18 cellular contexts compared by ENCODE assay signal in genomic region chr4:103024996-103025395, GRCh38. TPM values are rescaled to one million over a fixed set of nuclear protein-coding genes. Genes with fewer than 3 reads are reported as not detected.
DNase-seq lines count a peak whose midpoint lies in the region; ATAC-seq, FAIRE-seq and TF ChIP-seq lines count a peak whose summit lies in the region.
"Had no signal": no experiment of that assay in that cellular context is flagged by ENCODE, and none has a peak within 500 bp of the region (broad histone marks: within the 10 kb centered on the region; RNA-seq: fewer than 3 reads in every experiment).

No MANE protein-coding gene starts in this region.

- CTCF ChIA-PET in HepG2 (lab: Yijun Ruan, JAX; ENCODE audit: low intra/inter-chr PET ratio, low total read pairs), result no interaction called here

- no TSS peak for BruUV-seq in HepG2 (replicated peaks; lab: Mats Ljungman, UMichigan)

- no peak for TF ChIP-seq CTCF in HepG2 (CRISPR knock-in tag; IDR thresholded peaks at IDR 0.05)
- no peak for TF ChIP-seq CTCF in right lobe of liver (IDR thresholded peaks at IDR 0.05)

- POLR2A ChIA-PET in HepG2 (lab: Yijun Ruan, JAX), result no interaction called here

- DNase-seq in HepG2 (ENCODE audit: low spot score), result no peak
- DNase-seq in right lobe of liver, result no peak
- DNase-seq in GM19239 (ENCODE audit: insufficient read length, low spot score), result no peak
- no peak for DNase-seq in cerebellar cortex (ENCODE audit: low spot score)
- DNase-seq: 8988T; AML-193; Caco-2; Calu3; CD4-positive, alpha-beta T cell; CD8-positive, alpha-beta T cell; DMS79 treated with DMSO at 0.1 percent for 48 hours; GF-D8 had no signal

- in situ Hi-C loops in HepG2 (cut with HindIII; ENCODE audit: extremely low pct_ligation_motif_present, low pct_unique_long_range_greater_than_20kb), result no loop called here

- TF ChIP-seq EP300 in HepG2 (IDR thresholded peaks at IDR 0.05; ENCODE audit: low read depth in 2 of 2, low read length in 2 of 2) (no peak), HepG2 (CRISPR knock-in tag; IDR thresholded peaks at IDR 0.05; ENCODE audit: borderline replicate concordance) (no peak)

- no peaks in the 10 kb centered on the region for H4K20me1 ChIP-seq in HepG2 (ENCODE audit: insufficient read depth, low read length)
- H4K20me1 ChIP-seq: BLaER1 treated with 17β-estradiol and CSF1 and Interleukin-3, amounts not matched to agents 10 nM and 100 nM had no signal

- H3K27me3 ChIP-seq in HepG2 (ENCODE audit: control insufficient read depth in 1 of 2, insufficient read depth in 2 of 2, low read length in 2 of 2), result no peaks in the 10 kb centered on the region
- no peaks in the 10 kb centered on the region for H3K27me3 ChIP-seq in right lobe of liver
- H3K27me3 ChIP-seq: BLaER1 treated with 17β-estradiol and CSF1 and Interleukin-3, amounts not matched to agents 10 nM and 100 nM had no signal

- FAIRE-seq in HepG2 (lab: Jason Lieb, UNC), result no peak
- FAIRE-seq in GM19239 (lab: Jason Lieb, UNC), result peak; percentile 64
- FAIRE-seq: A204.1, D721Med, G401.6 had no signal

- no peaks in the 10 kb centered on the region for H3K79me2 ChIP-seq in HepG2 (ENCODE audit: insufficient read depth, low read length)

- H2AFZ ChIP-seq in HepG2 (ENCODE audit: low read length), result no peak overlapping the region

- TF ChIP-seq RAD21 in HepG2 (CRISPR knock-in tag; IDR thresholded peaks at IDR 0.05), result no peak

- intact Hi-C loops in HepG2 (cut with micrococcal nuclease; ENCODE audit: unreplicated experiment), result no loop called here
- intact Hi-C loops in right lobe of liver (cut with DNase I), result no loop called here

- H3K36me3 ChIP-seq in HepG2 (replicated peaks in 1 of 2; ENCODE audit: control insufficient read depth in 1 of 2, insufficient read depth in 2 of 2, low read length in 2 of 2), result peaks cover 1 to 19% of the 10 kb centered on the region in 2 experiments; a peak in 3 of 5 replicates
- H3K36me3 ChIP-seq in right lobe of liver, result peaks cover 0 to 3% (median 0%) of the 10 kb centered on the region in 4 donors

- no peak overlapping the region for H3K4me2 ChIP-seq in HepG2 (ENCODE audit: low read depth, low read length)
- H3K4me2 ChIP-seq: BLaER1 treated with 17β-estradiol and CSF1 and Interleukin-3, amounts not matched to agents 10 nM and 100 nM had no signal

- no peaks in the 10 kb centered on the region for H3K4me1 ChIP-seq in HepG2 (ENCODE audit: insufficient read depth, low read length)
- no peaks in the 10 kb centered on the region for H3K4me1 ChIP-seq in right lobe of liver
- H3K4me1 ChIP-seq: Caco-2 had no signal

- no peak for ATAC-seq in HepG2
- ATAC-seq in right lobe of liver, result no peak
- ATAC-seq in GM21515 (IDR thresholded peaks at IDR 0.05; ENCODE audit: unreplicated experiment), result no peak
- ATAC-seq: CD8-positive, alpha-beta T cell had no signal

- WGBS in HepG2 (ENCODE audit: low lambda C conversion rate), result 98% methylated on average over 3 of the region's 3 CpGs
- 90% methylated on average over 3 of the region's 3 CpGs for WGBS in right lobe of liver (ENCODE audit: insufficient coverage, low coverage, low lambda C conversion rate, missing lambda C conversion rate)

- H3K9me3 ChIP-seq in HepG2 (ENCODE audit: low read length) (no peaks in the 10 kb centered on the region), right lobe of liver (no peaks in the 10 kb centered on the region)
- H3K9me3 ChIP-seq: BLaER1 treated with 17β-estradiol and CSF1 and Interleukin-3, amounts not matched to agents 10 nM and 100 nM; Caco-2 had no signal

- TF ChIP-seq POLR2A in HepG2 (IDR thresholded peaks at IDR 0.05; ENCODE audit: insufficient read depth in 1 of 2, low read depth in 2 of 2, low read length in 2 of 2) (no peak), right lobe of liver (IDR thresholded peaks at IDR 0.05) (no peak)

- H3K27ac ChIP-seq in HepG2 (ENCODE audit: extremely low read length, insufficient read depth, low read length), result no peak overlapping the region
- no peak overlapping the region for H3K27ac ChIP-seq in right lobe of liver
- H3K27ac ChIP-seq: BLaER1 treated with 17β-estradiol and CSF1 and Interleukin-3, amounts not matched to agents 10 nM and 100 nM; C4-2B had no signal

- no peak overlapping the region for H3K4me3 ChIP-seq in HepG2 (replicated peaks in 1 of 3; ENCODE audit: insufficient read depth in 1 of 3, low read depth in 2 of 3, low read length in 3 of 3)
- no peak overlapping the region for H3K4me3 ChIP-seq in right lobe of liver
- H3K4me3 ChIP-seq: BLaER1 treated with 17β-estradiol and CSF1 and Interleukin-3, amounts not matched to agents 10 nM and 100 nM had no signal

- H3K9ac ChIP-seq in HepG2 (ENCODE audit: insufficient read depth, low read depth, low read length), result no peak overlapping the region
- H3K9ac ChIP-seq: BLaER1 treated with 17β-estradiol and CSF1 and Interleukin-3, amounts not matched to agents 10 nM and 100 nM had no signal

RNA-seq across cellular contexts. Expression of gene SLC9B1, which starts 5.5 kb away (rescaled TPM):
- 0.20 TPM in 1 of 2 replicates, not detected in the other for total RNA-seq in HepG2 (2016; rRNA removed; fragmentation: Illumina TruSeq; extraction: Trizol)
- total RNA-seq in HepG2 (2016; cell fraction: cytosol; rRNA removed; fragmentation: Illumina TruSeq; extraction: Trizol; ENCODE audit: low read depth), result 0.71 and 0.81 TPM in 2 replicates
- 0.28 TPM in 1 of 2 replicates, not detected in the other for total RNA-seq in HepG2 (2016; cell fraction: insoluble cytoplasmic fraction; rRNA removed; fragmentation: Illumina TruSeq; extraction: Trizol)
- 0.24 and 0.31 TPM in 2 replicates for total RNA-seq in HepG2 (2016; cell fraction: membrane; rRNA removed; fragmentation: Illumina TruSeq; extraction: Trizol)
- 0.53 TPM in 1 of 2 replicates, not detected in the other for total RNA-seq in HepG2 (2016; cell fraction: nucleus; rRNA removed; fragmentation: Illumina TruSeq; extraction: Trizol)
- polyA plus RNA-seq in HepG2 (2011; rRNA removed), result 0.17 and 0.18 TPM in 2 replicates
- polyA plus RNA-seq in HepG2 (2011; cell fraction: cytosol; rRNA removed), result 0.13 and 0.45 TPM in 2 replicates
- polyA plus RNA-seq in HepG2 (2011; cell fraction: nucleus; rRNA removed), result 0.43 TPM in 1 of 2 replicates, not detected in the other
- polyA plus RNA-seq in HepG2 (2012), result 0.29 and 1.1 TPM in 2 replicates
- polyA plus RNA-seq in HepG2 (2016; cell fraction: cytosol; fragmentation: Illumina TruSeq; extraction: Trizol; ENCODE audit: low read depth), result 0.20 TPM in 1 of 2 replicates, not detected in the other
- polyA plus RNA-seq in HepG2 (2016; cell fraction: insoluble cytoplasmic fraction; fragmentation: Illumina TruSeq; extraction: Trizol; ENCODE audit: low read depth), result not detected in 2 replicates
- polyA plus RNA-seq in HepG2 (2016; cell fraction: membrane; fragmentation: Illumina TruSeq; extraction: Trizol; ENCODE audit: low read depth), result not detected in 2 replicates
- not detected in 2 replicates for polyA plus RNA-seq in HepG2 (2016; cell fraction: nucleus; fragmentation: Illumina TruSeq; extraction: Trizol; ENCODE audit: insufficient read depth, low read depth)
- 0.12 TPM in 1 of 2 replicates, not detected in the other for polyA minus RNA-seq in HepG2 (2011; rRNA and poly(A)+ RNA removed; ENCODE audit: low replicate concordance)
- 1.1 TPM in 1 of 2 replicates, not detected in the other for polyA minus RNA-seq in HepG2 (2011; cell fraction: cytosol; rRNA and poly(A)+ RNA removed)
- 2.6 and 4.0 TPM in 2 replicates for polyA minus RNA-seq in HepG2 (2011; cell fraction: nucleus; rRNA and poly(A)+ RNA removed)
- total RNA-seq in right lobe of liver, result under 1 TPM in 4 of 6 experiments, not detected in 2; 0.24 to 0.56 (median 0.51) TPM
- total RNA-seq: Calu3 had no signal

RNA-seq across cellular contexts. Expression of gene SLC9B2, which starts 51.6 kb away (rescaled TPM):
- total RNA-seq in HepG2 (2016; rRNA removed; fragmentation: Illumina TruSeq; extraction: Trizol) (38.5 and 38.9 TPM in 2 replicates), right lobe of liver (10 to 100 TPM; 27.9 to 49.1 (median 40.2) TPM)
- total RNA-seq in HepG2 (2016; cell fraction: cytosol; rRNA removed; fragmentation: Illumina TruSeq; extraction: Trizol; ENCODE audit: low read depth), result 24.3 and 28.5 TPM in 2 replicates
- total RNA-seq in HepG2 (2016; cell fraction: insoluble cytoplasmic fraction; rRNA removed; fragmentation: Illumina TruSeq; extraction: Trizol), result 35.0 and 37.7 TPM in 2 replicates
- total RNA-seq in HepG2 (2016; cell fraction: membrane; rRNA removed; fragmentation: Illumina TruSeq; extraction: Trizol), result 43.9 and 47.9 TPM in 2 replicates
- 39.6 and 40.9 TPM in 2 replicates for total RNA-seq in HepG2 (2016; cell fraction: nucleus; rRNA removed; fragmentation: Illumina TruSeq; extraction: Trizol)
- polyA plus RNA-seq in HepG2 (2011; rRNA removed), result 22.3 and 23.5 TPM in 2 replicates
- polyA plus RNA-seq in HepG2 (2011; cell fraction: cytosol; rRNA removed), result 13.2 and 23.4 TPM in 2 replicates
- 21.4 and 26.7 TPM in 2 replicates for polyA plus RNA-seq in HepG2 (2011; cell fraction: nucleus; rRNA removed)
- 36.0 and 40.1 TPM in 2 replicates for polyA plus RNA-seq in HepG2 (2012)
- 30.2 and 35.0 TPM in 2 replicates for polyA plus RNA-seq in HepG2 (2016; cell fraction: cytosol; fragmentation: Illumina TruSeq; extraction: Trizol; ENCODE audit: low read depth)
- 41.3 and 46.7 TPM in 2 replicates for polyA plus RNA-seq in HepG2 (2016; cell fraction: insoluble cytoplasmic fraction; fragmentation: Illumina TruSeq; extraction: Trizol; ENCODE audit: low read depth)
- polyA plus RNA-seq in HepG2 (2016; cell fraction: membrane; fragmentation: Illumina TruSeq; extraction: Trizol; ENCODE audit: low read depth), result 38.9 and 43.7 TPM in 2 replicates
- polyA plus RNA-seq in HepG2 (2016; cell fraction: nucleus; fragmentation: Illumina TruSeq; extraction: Trizol; ENCODE audit: insufficient read depth, low read depth), result 31.1 and 35.8 TPM in 2 replicates
- 9.2 and 46.5 TPM in 2 replicates for polyA minus RNA-seq in HepG2 (2011; rRNA and poly(A)+ RNA removed; ENCODE audit: low replicate concordance)
- polyA minus RNA-seq in HepG2 (2011; cell fraction: cytosol; rRNA and poly(A)+ RNA removed), result 13.6 and 19.6 TPM in 2 replicates
- 93.9 and 106 TPM in 2 replicates for polyA minus RNA-seq in HepG2 (2011; cell fraction: nucleus; rRNA and poly(A)+ RNA removed)
